ENCODE assay signal across 17 cellular contexts in the genomic region with DNA sequence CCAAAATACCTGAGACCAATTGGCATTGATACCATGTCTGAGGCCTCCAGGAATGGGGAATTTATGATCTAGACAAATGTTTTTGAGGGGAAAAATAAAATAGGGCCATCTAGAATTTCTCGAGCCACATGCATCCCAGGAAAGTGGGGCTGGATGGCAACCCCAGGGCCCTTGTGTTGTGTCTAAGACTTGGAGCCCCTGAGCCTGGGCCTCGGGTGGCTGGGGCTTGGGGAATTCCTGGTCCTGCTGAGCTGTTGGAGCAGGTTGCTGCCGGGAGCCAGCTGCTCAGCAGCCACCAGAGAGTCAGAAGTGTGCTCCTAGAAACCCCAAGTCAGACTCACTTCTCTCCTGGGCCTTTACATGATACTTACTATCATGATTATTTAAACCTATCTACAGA.
DNase-seq lines count a peak whose midpoint lies in the region; ATAC-seq and TF ChIP-seq lines count a peak whose summit lies in the region.
"Had no signal": no experiment of that assay in that cellular context is flagged by ENCODE, and none has a peak within 500 bp of the region (broad histone marks: within the 10 kb centered on the region; RNA-seq: fewer than 3 reads in every experiment).

No MANE protein-coding gene starts in this region.

- no peaks in the 10 kb centered on the region for H3K36me3 ChIP-seq in H7 (replicated peaks; ENCODE audit: control insufficient read depth, insufficient read depth, low read length)
- no peaks in the 10 kb centered on the region for H3K36me3 ChIP-seq in endodermal cell (ENCODE audit: control insufficient read depth, insufficient read depth, low read length)
- no peaks in the 10 kb centered on the region for H3K36me3 ChIP-seq in PC-9 (ENCODE audit: low read depth)

- no peaks in the 10 kb centered on the region for H3F3A ChIP-seq in PC-9 (ENCODE audit: insufficient read depth, low read depth)

- CTCF ChIA-PET in PC-9 (lab: Charles Lee): no interaction called here

- H3K9me3 ChIP-seq in endodermal cell (ENCODE audit: control insufficient read depth, low read length) (no peaks in the 10 kb centered on the region), PC-9 (ENCODE audit: insufficient read depth, low read depth) (no peaks in the 10 kb centered on the region)
- H3K9me3 ChIP-seq: A549 had no signal

- H3K27me3 ChIP-seq in H7 (ENCODE audit: control insufficient read depth, insufficient read depth, low read length): peaks cover 1% of the 10 kb centered on the region; the same call in 1 of the 2 replicates
- no peaks in the 10 kb centered on the region for H3K27me3 ChIP-seq in endodermal cell (ENCODE audit: control insufficient read depth, insufficient read depth, low read length, poor library complexity, severe bottlenecking)
- H3K27me3 ChIP-seq in PC-9 (ENCODE audit: insufficient read depth, low read depth): peaks cover 27% of the 10 kb centered on the region

- 66 to 85% methylated on average over 3 of the region's 3 CpGs for WGBS in endodermal cell (ENCODE audit: insufficient coverage in 1 of 2, insufficient read length in 1 of 2), 2 experiments

- H3K9ac ChIP-seq in endodermal cell (ENCODE audit: extremely low read depth, low read length, poor library complexity, severe bottlenecking): no peak overlapping the region

- BruUV-seq in PC-9 (replicated peaks; lab: Mats Ljungman, UMichigan): no TSS peak

- H3K9me3 Mint-ChIP-seq in endodermal cell: peaks cover 36% of the 10 kb centered on the region

- TF ChIP-seq CTCF in endodermal cell (conservative IDR thresholded peaks at IDR 0.05) (no peak), coronary artery (IDR thresholded peaks at IDR 0.05) (no peak), PC-9 (conservative IDR thresholded peaks at IDR 0.05) (no peak)

- no peaks in the 10 kb centered on the region for H3K27me3 Mint-ChIP-seq in endodermal cell (ENCODE audit: insufficient read depth)

- H3K27ac ChIP-seq in endodermal cell (ENCODE audit: low read depth, low read length) (no peak overlapping the region), coronary artery (no peak overlapping the region), PC-9 (no peak overlapping the region)
- H3K27ac ChIP-seq: 22Rv1, A549 had no signal

- no peaks in the 10 kb centered on the region for H3K4me1 ChIP-seq in endodermal cell (ENCODE audit: control insufficient read depth, insufficient read depth, low read length)
- no peaks in the 10 kb centered on the region for H3K4me1 ChIP-seq in PC-9 (replicated peaks; ENCODE audit: insufficient read depth)
- H3K4me1 ChIP-seq: A549 had no signal

- no peaks in the 10 kb centered on the region for H3K9me2 ChIP-seq in PC-9 (ENCODE audit: insufficient read depth)

- H2AFZ ChIP-seq in PC-9: no peak overlapping the region

- no peak overlapping the region for H3K4me3 Mint-ChIP-seq in endodermal cell
- H3K4me3 Mint-ChIP-seq: CD8-positive, alpha-beta T cell had no signal

- POLR2A ChIA-PET in PC-9 (lab: Charles Lee; ENCODE audit: unreplicated experiment): no interaction called here

- H3K4me1 Mint-ChIP-seq in endodermal cell: peaks cover 5% of the 10 kb centered on the region

- H3K4me2 ChIP-seq in PC-9: no peak overlapping the region
- H3K4me2 ChIP-seq: A549 had no signal

- H3K27ac Mint-ChIP-seq in endodermal cell: no peak overlapping the region
- H3K27ac Mint-ChIP-seq: CD8-positive, alpha-beta T cell had no signal

- peak; percentile 0 for DNase-seq in NCI-H2171 treated with DMSO at 0.1 percent for 48 hours (lab: John Stamatoyannopoulos, UW)
- no peak for DNase-seq in NCI-H2171 (lab: John Stamatoyannopoulos, UW)
- DNase-seq in H7: peak; percentile 60
- DNase-seq in endodermal cell: peak; percentile 41
- DNase-seq in posterior vena cava (ENCODE audit: low spot score): peak; percentile 28
- DNase-seq in coronary artery (ENCODE audit: low spot score): no peak
- no peak for DNase-seq in PC-9
- DNase-seq: AML-193, Calu3, DMS79 treated with DMSO at 0.1 percent for 48 hours, GF-D8, HCEC 1CT, IMR-90 had no signal

- intact Hi-C loops in posterior vena cava (cut with DNase I): no loop called here
- intact Hi-C loops in PC-9 (cut with micrococcal nuclease; ENCODE audit: unreplicated experiment): no loop called here

- peaks cover 7% of the 10 kb centered on the region for H3K36me3 Mint-ChIP-seq in endodermal cell (ENCODE audit: low read depth)

- H3K79me2 ChIP-seq in PC-9 (ENCODE audit: low read depth): no peaks in the 10 kb centered on the region

- no peak for ATAC-seq in GM19452 (IDR thresholded peaks at IDR 0.05; ENCODE audit: unreplicated experiment)
- ATAC-seq: A549; CD8-positive, alpha-beta T cell had no signal

- no peaks in the 10 kb centered on the region for H4K20me1 ChIP-seq in PC-9 (ENCODE audit: insufficient read depth)

- H3K4me3 ChIP-seq in H7 (ENCODE audit: insufficient read depth, low read depth, low read length): no peak overlapping the region
- H3K4me3 ChIP-seq in endodermal cell (ENCODE audit: low read length): no peak overlapping the region
- H3K4me3 ChIP-seq in coronary artery: no peak overlapping the region
- no peak overlapping the region for H3K4me3 ChIP-seq in PC-9
- H3K4me3 ChIP-seq: A549 had no signal

Comparison
In these comparisons a context has a peak if more than half of its experiments do, and no peak if none do; other contexts are left out.
1. DNase-seq: peak in NCI-H2171 treated with DMSO at 0.1 percent for 48 hours (single experiment), H7 (single experiment), endodermal cell (single experiment) and posterior vena cava (single experiment); none in NCI-H2171 (single experiment), coronary artery (single experiment) and PC-9 (0 of 2).